ENCODE assay signal across 9 cellular contexts in genomic region chr19:10543059-10543419, GRCh38. TPM values are rescaled to one million over a fixed set of nuclear protein-coding genes. Genes with fewer than 3 reads are reported as not detected.
DNase-seq lines count a peak whose midpoint lies in the region; ATAC-seq and TF ChIP-seq lines count a peak whose summit lies in the region.
"Had no signal": no experiment of that assay in that cellular context is flagged by ENCODE, and none has a peak within 500 bp of the region (broad histone marks: within the 10 kb centered on the region; RNA-seq: fewer than 3 reads in every experiment).

No MANE protein-coding gene starts in this region.

- no peaks in the 10 kb centered on the region for H3K9me3 Mint-ChIP-seq in stimulated activated naive CD8-positive, alpha-beta T cell treated with anti-CD3 and anti-CD28 coated beads, Interleukin-15, amount 100 ng/mL, for 72 hours

- H3K36me3 ChIP-seq in WERI-Rb-1 (peaks cover 26% of the 10 kb centered on the region), iPS-18a (ENCODE audit: control insufficient read depth, low read depth, low read length) (peaks cover 3% of the 10 kb centered on the region), aorta (ENCODE audit: control insufficient read depth in 1 of 2, insufficient read depth in 2 of 2, low read length in 1 of 2) (no peaks in the 10 kb centered on the region)

- ATAC-seq in stimulated activated naive CD8-positive, alpha-beta T cell treated with anti-CD3 and anti-CD28 coated beads, Interleukin-15, amount 100 ng/mL, for 72 hours: no peak
- ATAC-seq in GM18505 (IDR thresholded peaks at IDR 0.05; ENCODE audit: unreplicated experiment): no peak
- no peak for ATAC-seq in aorta (ENCODE audit: low FRiP score)

- intact Hi-C loops in aorta (cut with DNase I): no loop called here

- no peaks in the 10 kb centered on the region for H3K4me1 ChIP-seq in iPS-18a (ENCODE audit: control insufficient read depth, low read depth, low read length)
- H3K4me1 ChIP-seq in aorta (ENCODE audit: control insufficient read depth in 1 of 2, insufficient read depth in 2 of 2, low read length in 2 of 2): no peaks in the 10 kb centered on the region

- no peak for TF ChIP-seq CTCF in WERI-Rb-1 (IDR thresholded peaks at IDR 0.05; ENCODE audit: low read depth, low read length)

- peak overlapping the region; percentile 80 to 86 for H3K4me3 Mint-ChIP-seq in stimulated activated naive CD8-positive, alpha-beta T cell treated with anti-CD3 and anti-CD28 coated beads, Interleukin-15, amount 100 ng/mL, for 72 hours

- H3K9me3 ChIP-seq in WERI-Rb-1 (ENCODE audit: severe bottlenecking) (no peaks in the 10 kb centered on the region), iPS-18a (ENCODE audit: control insufficient read depth, low read depth, low read length) (no peaks in the 10 kb centered on the region), aorta (ENCODE audit: control insufficient read depth, low read length) (no peaks in the 10 kb centered on the region)

- peaks cover 28% of the 10 kb centered on the region for H3K27me3 Mint-ChIP-seq in stimulated activated naive CD8-positive, alpha-beta T cell treated with anti-CD3 and anti-CD28 coated beads, Interleukin-15, amount 100 ng/mL, for 72 hours

- no peak for TF ChIP-seq POLR2A in GM18505 (IDR thresholded peaks at IDR 0.05; ENCODE audit: borderline replicate concordance, extremely low read depth, insufficient read depth, insufficient read length)

- H3K27me3 ChIP-seq in WERI-Rb-1 (ENCODE audit: insufficient read depth, low read depth, severe bottlenecking) (no peaks in the 10 kb centered on the region), iPS-18a (ENCODE audit: control insufficient read depth, insufficient read depth, low read length) (no peaks in the 10 kb centered on the region), aorta (ENCODE audit: control insufficient read depth in 1 of 2, insufficient read depth in 2 of 2, low read length in 1 of 2) (no peaks in the 10 kb centered on the region)

- H3K9ac ChIP-seq in iPS-18a (ENCODE audit: low read length): no peak overlapping the region

- H3K4me3 ChIP-seq in WERI-Rb-1 (ENCODE audit: low read depth, low read length): peak overlapping the region; percentile 60
- H3K4me3 ChIP-seq in iPS-18a (ENCODE audit: low read length): peak overlapping the region; percentile 78
- peak overlapping the region in 1 of 2 donors; percentile 94 for H3K4me3 ChIP-seq in aorta (ENCODE audit: low read length in 2 of 2)

- DNase-seq in DMS53 (lab: John Stamatoyannopoulos, UW): peak; percentile 84
- no peak for DNase-seq in DMS53 treated with DMSO at 0.1 percent for 48 hours (lab: John Stamatoyannopoulos, UW; ENCODE audit: unreplicated experiment)
- no peak for DNase-seq in WERI-Rb-1
- no peak for DNase-seq in stimulated activated naive CD8-positive, alpha-beta T cell treated with anti-CD3 and anti-CD28 coated beads, Interleukin-15, amount 100 ng/mL, for 72 hours
- DNase-seq in aorta: no peak
- no peak for DNase-seq in anterior cingulate cortex (lab: John Stamatoyannopoulos, UW)

- no peak overlapping the region for H3K27ac Mint-ChIP-seq in stimulated activated naive CD8-positive, alpha-beta T cell treated with anti-CD3 and anti-CD28 coated beads, Interleukin-15, amount 100 ng/mL, for 72 hours

- H3K4me1 Mint-ChIP-seq in stimulated activated naive CD8-positive, alpha-beta T cell treated with anti-CD3 and anti-CD28 coated beads, Interleukin-15, amount 100 ng/mL, for 72 hours: peaks cover 33% of the 10 kb centered on the region

- H3K27ac ChIP-seq in WERI-Rb-1 (no peak overlapping the region), iPS-18a (ENCODE audit: low read length) (no peak overlapping the region), aorta (ENCODE audit: low read depth in 1 of 2, low read length in 2 of 2) (no peak overlapping the region)

- 48% methylated on average over 8 of the region's 8 CpGs for WGBS in aorta, 2 donors

RNA-seq across cellular contexts. Expression of gene ATG4D, which starts 0.7 kb away (rescaled TPM):
- total RNA-seq in aorta: 10 to 100 TPM; 14.0 to 17.2 TPM
- 10 to 100 TPM; 17.7 to 42.6 TPM for polyA plus RNA-seq in aorta

RNA-seq across cellular contexts. Expression of gene KRI1, which starts 22.8 kb away (rescaled TPM):
- total RNA-seq in aorta: 10 to 100 TPM; 15.8 to 18.9 TPM
- polyA plus RNA-seq in aorta: 10 to 100 TPM in 1 of 2 donors, 1 to 10 TPM in 1; 6.4 to 41.0 TPM

RNA-seq across cellular contexts. Expression of gene CDKN2D, which starts 25.7 kb away (rescaled TPM):
- total RNA-seq in aorta: 10 to 100 TPM; 11.8 to 19.2 TPM
- 10 to 100 TPM; 17.9 to 23.0 TPM for polyA plus RNA-seq in aorta

RNA-seq across cellular contexts. Expression of gene S1PR5, which starts 25.8 kb away (rescaled TPM):
- total RNA-seq in aorta: under 1 TPM; 0.39 to 0.99 TPM
- polyA plus RNA-seq in aorta: 1 to 10 TPM; 1.3 to 1.6 TPM
- total RNA-seq: RPMI7951 had no signal

RNA-seq across cellular contexts. Expression of gene KEAP1, which starts 39.9 kb away (rescaled TPM):
- 10 to 100 TPM; 43.6 to 62.8 TPM for total RNA-seq in aorta
- polyA plus RNA-seq in aorta: 10 to 100 TPM; 30.9 to 56.2 TPM
